ENCODE assay signal across 3 cellular contexts in the genomic region with DNA sequence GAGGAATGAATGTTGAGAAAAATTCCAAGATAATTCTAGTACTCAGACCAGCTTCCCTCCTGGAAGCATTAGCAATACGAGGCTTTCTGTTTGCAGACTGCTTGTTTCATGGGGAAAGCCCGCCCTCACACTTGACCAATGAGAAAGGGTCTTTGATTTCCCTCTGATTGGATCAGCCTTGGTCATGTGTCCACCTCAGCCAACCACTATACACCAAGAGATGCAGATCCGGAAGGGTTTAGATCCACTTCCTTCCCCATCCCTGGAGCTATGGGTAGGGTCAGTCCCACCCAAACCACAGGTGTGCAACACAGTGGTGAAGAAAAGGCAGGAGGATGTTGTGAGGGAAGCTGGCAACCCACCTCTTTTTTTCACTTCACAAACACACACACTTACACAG.
TF ChIP-seq lines count a peak whose summit lies in the region.

No MANE protein-coding gene starts in this region.

TF ChIP-seq in A549, 52 proteins besides CTCF, POLR2A, EP300 and RAD21 (continued from another document):
- TF ChIP-seq, protein P1, sequence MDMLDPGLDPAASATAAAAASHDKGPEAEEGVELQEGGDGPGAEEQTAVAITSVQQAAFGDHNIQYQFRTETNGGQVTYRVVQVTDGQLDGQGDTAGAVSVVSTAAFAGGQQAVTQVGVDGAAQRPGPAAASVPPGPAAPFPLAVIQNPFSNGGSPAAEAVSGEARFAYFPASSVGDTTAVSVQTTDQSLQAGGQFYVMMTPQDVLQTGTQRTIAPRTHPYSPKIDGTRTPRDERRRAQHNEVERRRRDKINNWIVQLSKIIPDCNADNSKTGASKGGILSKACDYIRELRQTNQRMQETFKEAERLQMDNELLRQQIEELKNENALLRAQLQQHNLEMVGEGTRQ (IDR thresholded peaks at IDR 0.05) = 0 out of 2 replicates have a peak, but pooled peaks have one; percentile 20
TF ChIP-seq in A549: peak in this region for 1.

TF ChIP-seq in Ishikawa, 13 proteins besides CTCF, POLR2A, EP300 and RAD21:
- TF ChIP-seq, protein P2, sequence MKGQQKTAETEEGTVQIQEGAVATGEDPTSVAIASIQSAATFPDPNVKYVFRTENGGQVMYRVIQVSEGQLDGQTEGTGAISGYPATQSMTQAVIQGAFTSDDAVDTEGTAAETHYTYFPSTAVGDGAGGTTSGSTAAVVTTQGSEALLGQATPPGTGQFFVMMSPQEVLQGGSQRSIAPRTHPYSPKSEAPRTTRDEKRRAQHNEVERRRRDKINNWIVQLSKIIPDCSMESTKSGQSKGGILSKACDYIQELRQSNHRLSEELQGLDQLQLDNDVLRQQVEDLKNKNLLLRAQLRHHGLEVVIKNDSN (IDR thresholded peaks at IDR 0.05) = peak; percentile 23; the same call in 1 of the 2 replicates
- TF ChIP-seq CREB1 (IDR thresholded peaks at IDR 0.05; ENCODE audit: low read depth) = no peak

TF ChIP-seq in H1, 55 proteins besides CTCF, POLR2A, EP300 and RAD21 (continued from another document):
- no peak for TF ChIP-seq GTF2F1 (IDR thresholded peaks at IDR 0.05; ENCODE audit: borderline replicate concordance, low read depth, low read length)
- TF ChIP-seq SAP30 (IDR thresholded peaks at IDR 0.05; ENCODE audit: insufficient read depth, insufficient replicate concordance, low read length) = no peak
- TF ChIP-seq, protein P3, sequence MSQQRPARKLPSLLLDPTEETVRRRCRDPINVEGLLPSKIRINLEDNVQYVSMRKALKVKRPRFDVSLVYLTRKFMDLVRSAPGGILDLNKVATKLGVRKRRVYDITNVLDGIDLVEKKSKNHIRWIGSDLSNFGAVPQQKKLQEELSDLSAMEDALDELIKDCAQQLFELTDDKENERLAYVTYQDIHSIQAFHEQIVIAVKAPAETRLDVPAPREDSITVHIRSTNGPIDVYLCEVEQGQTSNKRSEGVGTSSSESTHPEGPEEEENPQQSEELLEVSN (IDR thresholded peaks at IDR 0.05) = peak; percentile 50; the same call in 1 of the 2 replicates
